In the genomic region with DNA sequence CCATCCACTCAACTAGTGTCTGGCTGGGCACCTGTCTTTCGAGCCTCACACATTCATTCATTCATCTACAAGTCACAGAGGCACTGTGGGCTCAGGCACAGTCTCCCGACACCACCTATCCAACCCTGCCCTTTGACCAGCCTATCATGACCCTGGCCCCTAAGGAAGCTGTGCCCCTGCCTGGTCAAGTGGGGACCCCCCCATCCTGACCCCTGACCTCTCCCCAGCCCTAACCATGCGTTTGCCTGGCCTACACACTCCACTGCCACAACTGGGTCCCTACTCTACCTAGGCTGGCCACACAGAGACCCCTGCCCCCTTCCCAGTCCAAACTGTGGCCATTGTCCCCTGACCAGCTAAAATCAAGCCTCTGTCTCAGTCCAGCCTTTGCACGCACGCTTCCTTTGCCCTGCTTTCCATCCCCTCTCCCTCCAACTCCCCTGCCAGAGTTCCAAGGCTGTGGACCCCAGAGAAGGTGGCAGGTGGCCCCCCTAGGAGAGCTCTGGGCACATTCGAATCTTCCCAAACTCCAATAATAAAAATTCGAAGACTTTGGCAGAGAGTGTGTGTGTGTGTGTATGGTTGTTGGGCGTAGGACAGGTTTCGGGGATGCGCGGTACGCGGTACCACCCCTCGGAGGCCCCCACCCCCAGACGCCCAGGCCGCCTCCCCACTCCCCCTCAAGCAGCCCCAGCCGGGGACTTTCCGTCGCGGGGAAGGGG, we compare ENCODE assay signal across 1 cellular context.
TF ChIP-seq lines count a peak whose summit lies in the region.

No MANE protein-coding gene starts in this region.

TF ChIP-seq in GM12878, 131 proteins besides CTCF, POLR2A, EP300 and RAD21:
- TF ChIP-seq MTA2 (IDR thresholded peaks at IDR 0.05; ENCODE audit: low read depth): peak; percentile 27; the same call in 1 of the 2 replicates
- TF ChIP-seq ESRRA (IDR thresholded peaks at IDR 0.05; ENCODE audit: low read length): no peak
- TF ChIP-seq, protein P1, sequence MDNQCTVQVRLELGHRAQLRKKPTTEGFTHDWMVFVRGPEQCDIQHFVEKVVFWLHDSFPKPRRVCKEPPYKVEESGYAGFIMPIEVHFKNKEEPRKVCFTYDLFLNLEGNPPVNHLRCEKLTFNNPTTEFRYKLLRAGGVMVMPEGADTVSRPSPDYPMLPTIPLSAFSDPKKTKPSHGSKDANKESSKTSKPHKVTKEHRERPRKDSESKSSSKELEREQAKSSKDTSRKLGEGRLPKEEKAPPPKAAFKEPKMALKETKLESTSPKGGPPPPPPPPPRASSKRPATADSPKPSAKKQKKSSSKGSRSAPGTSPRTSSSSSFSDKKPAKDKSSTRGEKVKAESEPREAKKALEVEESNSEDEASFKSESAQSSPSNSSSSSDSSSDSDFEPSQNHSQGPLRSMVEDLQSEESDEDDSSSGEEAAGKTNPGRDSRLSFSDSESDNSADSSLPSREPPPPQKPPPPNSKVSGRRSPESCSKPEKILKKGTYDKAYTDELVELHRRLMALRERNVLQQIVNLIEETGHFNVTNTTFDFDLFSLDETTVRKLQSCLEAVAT (IDR thresholded peaks at IDR 0.05): 0 out of 2 replicates have a peak, but pooled peaks have one; percentile 9
- peak; percentile 86 for TF ChIP-seq NR2F1 (conservative IDR thresholded peaks at IDR 0.05)
- TF ChIP-seq EGR1 (IDR thresholded peaks at IDR 0.05; ENCODE audit: borderline replicate concordance in 1 of 2, low read depth in 2 of 2, low read length in 2 of 2): peak in 1 of 2 experiments; percentile 91; a peak in 2 of 3 replicates
- no peak for TF ChIP-seq EED (IDR thresholded peaks at IDR 0.05; ENCODE audit: low read depth)
- no peak for TF ChIP-seq SUPT20H (IDR thresholded peaks at IDR 0.05; ENCODE audit: borderline replicate concordance, control insufficient read depth, low read depth, low read length)
- TF ChIP-seq NR2C2 (IDR thresholded peaks at IDR 0.05; ENCODE audit: borderline replicate concordance, control insufficient read depth, insufficient read length, low read depth): no peak
- TF ChIP-seq HDGF (IDR thresholded peaks at IDR 0.05): peak; percentile 50; the same call in 1 of the 2 replicates
- peak; percentile 34; the same call in 1 of the 2 replicates for TF ChIP-seq NR2C1 (IDR thresholded peaks at IDR 0.05)
- TF ChIP-seq ZSCAN29 (IDR thresholded peaks at IDR 0.05): peak; percentile 81; the same call in 1 of the 2 replicates
- no peak for TF ChIP-seq SIX5 (IDR thresholded peaks at IDR 0.05; ENCODE audit: low read depth, low read length, severe bottlenecking)
